ENCODE assay signal across 17 cellular contexts in the genomic region with DNA sequence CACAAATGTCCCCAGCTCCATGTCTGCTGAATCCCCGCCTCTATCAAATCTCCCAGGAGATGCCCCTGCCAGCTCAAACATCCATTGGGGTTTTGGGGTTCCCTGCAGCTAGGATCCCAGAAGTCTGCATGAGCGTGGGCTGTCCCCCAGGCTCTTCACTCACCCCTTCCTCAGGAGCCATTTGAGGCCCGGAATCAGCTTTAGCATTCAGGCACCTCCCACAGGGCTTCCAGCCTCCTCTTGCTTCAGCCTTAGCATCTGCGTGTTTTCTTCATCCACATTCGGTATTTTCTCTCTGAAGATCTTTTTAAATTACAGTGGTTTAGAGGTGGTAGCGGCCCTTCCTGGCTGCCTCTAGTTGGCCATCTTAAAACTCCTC.
DNase-seq lines count a peak whose midpoint lies in the region; ATAC-seq and TF ChIP-seq lines count a peak whose summit lies in the region.
"Had no signal": no experiment of that assay in that cellular context is flagged by ENCODE, and none has a peak within 500 bp of the region (broad histone marks: within the 10 kb centered on the region; RNA-seq: fewer than 3 reads in every experiment).

No MANE protein-coding gene starts in this region.

- WGBS in heart left ventricle, 4 donors = 66 to 80% (median 75%) methylated on average over 5 to 6 of the region's 6 CpGs

- H2AFZ ChIP-seq in GM23338 (peak overlapping the region; percentile 74; the same call in 1 of the 2 replicates), neural progenitor cell (replicated peaks) (peak overlapping the region; percentile 95)

- no peak overlapping the region for H3K27ac ChIP-seq in GM23338 (ENCODE audit: low read depth)
- H3K27ac ChIP-seq in neural progenitor cell = no peak overlapping the region
- no peak overlapping the region for H3K27ac ChIP-seq in heart left ventricle

- H3K4me3 ChIP-seq in GM23338 (no peak overlapping the region), neural progenitor cell (no peak overlapping the region), heart left ventricle (no peak overlapping the region)

- no peaks in the 10 kb centered on the region for H3K9me2 ChIP-seq in GM23338 (ENCODE audit: insufficient read depth)

- no peak overlapping the region for H3K9ac ChIP-seq in neural progenitor cell

- no peaks in the 10 kb centered on the region for H3K36me3 Mint-ChIP-seq in GM23338 (ENCODE audit: low read depth)
- H3K36me3 Mint-ChIP-seq in WTC11 = no peaks in the 10 kb centered on the region; the same call in 1 of the 2 replicates
- H3K36me3 Mint-ChIP-seq in neural progenitor cell = no peaks in the 10 kb centered on the region
- H3K36me3 Mint-ChIP-seq: CD4-positive, CD25-positive, alpha-beta regulatory T cell; CD8-positive, alpha-beta memory T cell had no signal

- peaks cover 23% of the 10 kb centered on the region for H3K9me3 Mint-ChIP-seq in GM23338
- H3K9me3 Mint-ChIP-seq in WTC11 = peaks cover 6% of the 10 kb centered on the region
- no peaks in the 10 kb centered on the region for H3K9me3 Mint-ChIP-seq in neural progenitor cell

- peak; percentile 26; the same call in 2 of the 3 replicates for ATAC-seq in GM23338
- ATAC-seq in WTC11 = peak; percentile 67
- ATAC-seq in GM18502 (IDR thresholded peaks at IDR 0.05; ENCODE audit: poor library complexity, unreplicated experiment) = no peak
- no peak for ATAC-seq in HG03457 (IDR thresholded peaks at IDR 0.05; ENCODE audit: unreplicated experiment)
- no peak for ATAC-seq in heart left ventricle

- peaks cover 3% of the 10 kb centered on the region for H3K27me3 Mint-ChIP-seq in GM23338 (ENCODE audit: insufficient read depth, low read depth, poor library complexity)
- H3K27me3 Mint-ChIP-seq in WTC11 (ENCODE audit: low read depth) = no peaks in the 10 kb centered on the region
- H3K27me3 Mint-ChIP-seq in neural progenitor cell (ENCODE audit: insufficient read depth, low read depth) = no peaks in the 10 kb centered on the region
- H3K27me3 Mint-ChIP-seq: CD4-positive, CD25-positive, alpha-beta regulatory T cell; CD8-positive, alpha-beta memory T cell had no signal

- TF ChIP-seq CTCF in GM23338 (conservative IDR thresholded peaks at IDR 0.05; ENCODE audit: low read depth in 2 of 2) (no peak), WTC11 (IDR thresholded peaks at IDR 0.05) (no peak), neural progenitor cell (IDR thresholded peaks at IDR 0.05) (no peak), heart left ventricle (IDR thresholded peaks at IDR 0.05) (no peak)

- no peaks in the 10 kb centered on the region for H3K9me3 ChIP-seq in neural progenitor cell (ENCODE audit: low read depth)
- no peaks in the 10 kb centered on the region for H3K9me3 ChIP-seq in heart left ventricle
- H3K9me3 ChIP-seq: BE2C had no signal

- no peaks in the 10 kb centered on the region for H3K79me2 ChIP-seq in GM23338 (replicated peaks; ENCODE audit: insufficient read depth)
- no peaks in the 10 kb centered on the region for H3K79me2 ChIP-seq in neural progenitor cell (ENCODE audit: low read depth)

- H3F3A ChIP-seq in GM23338 (replicated peaks; ENCODE audit: low read depth) (no peaks in the 10 kb centered on the region), neural progenitor cell (ENCODE audit: low read depth) (no peaks in the 10 kb centered on the region)

- H3K4me1 Mint-ChIP-seq in GM23338 = no peaks in the 10 kb centered on the region
- H3K4me1 Mint-ChIP-seq in WTC11 = no peaks in the 10 kb centered on the region
- peaks cover 3% of the 10 kb centered on the region for H3K4me1 Mint-ChIP-seq in neural progenitor cell
- H3K4me1 Mint-ChIP-seq: CD4-positive, CD25-positive, alpha-beta regulatory T cell; CD8-positive, alpha-beta memory T cell had no signal

- H3K4me2 ChIP-seq in GM23338 (no peak overlapping the region), neural progenitor cell (no peak overlapping the region)

- no peak overlapping the region for H3K4me3 Mint-ChIP-seq in GM23338
- H3K4me3 Mint-ChIP-seq in WTC11 = no peak overlapping the region
- no peak overlapping the region for H3K4me3 Mint-ChIP-seq in neural progenitor cell
- H3K4me3 Mint-ChIP-seq: CD4-positive, CD25-positive, alpha-beta regulatory T cell; CD8-positive, alpha-beta memory T cell; HFFc6 had no signal

- H4K20me1 ChIP-seq in GM23338 (replicated peaks; ENCODE audit: insufficient read depth) (no peaks in the 10 kb centered on the region), neural progenitor cell (ENCODE audit: low read depth) (no peaks in the 10 kb centered on the region)

- no peaks in the 10 kb centered on the region for H3K4me1 ChIP-seq in GM23338 (ENCODE audit: insufficient read depth)
- peaks cover 2% of the 10 kb centered on the region for H3K4me1 ChIP-seq in neural progenitor cell
- H3K4me1 ChIP-seq in heart left ventricle = no peaks in the 10 kb centered on the region
- H3K4me1 ChIP-seq: BE2C had no signal

- POLR2A ChIA-PET in WTC11 (lab: Charles Lee) = no interaction called here

- H3K36me3 ChIP-seq in GM23338 (ENCODE audit: insufficient read depth) (no peaks in the 10 kb centered on the region), neural progenitor cell (no peaks in the 10 kb centered on the region), heart left ventricle (no peaks in the 10 kb centered on the region)
- H3K36me3 ChIP-seq: BE2C had no signal

- H3K27ac Mint-ChIP-seq in GM23338 (no peak overlapping the region), WTC11 (no peak overlapping the region), neural progenitor cell (no peak overlapping the region)
- H3K27ac Mint-ChIP-seq: CD4-positive, CD25-positive, alpha-beta regulatory T cell; CD8-positive, alpha-beta memory T cell; HFFc6 had no signal

- DNase-seq in GM23338 (ENCODE audit: low spot score) (no peak), WTC11 (ENCODE audit: low spot score) (peak; percentile 10), neural progenitor cell (ENCODE audit: low spot score) (peak; percentile 7), SKM-1 treated with dmso at 0.1 percent for 144 hours (lab: John Stamatoyannopoulos, UW; ENCODE audit: unreplicated experiment) (no peak), heart left ventricle (no peak)
- DNase-seq: ACHN; C1 segment of cervical spinal cord; CD4-positive, CD25-positive, alpha-beta regulatory T cell; CD8-positive, alpha-beta memory T cell; COR-L47; GDM1; HCEC 1CT; HFFc6; KG1 had no signal

- no peak for TF ChIP-seq POLR2A in heart left ventricle (IDR thresholded peaks at IDR 0.05)

- intact Hi-C loops in heart left ventricle (cut with DNase I) = no loop called here

- CTCF ChIA-PET in WTC11 (lab: Charles Lee) = no interaction called here

- H3K27me3 ChIP-seq in GM23338 (ENCODE audit: insufficient read depth) = no peaks in the 10 kb centered on the region
- no peaks in the 10 kb centered on the region for H3K27me3 ChIP-seq in neural progenitor cell
- H3K27me3 ChIP-seq in heart left ventricle = no peaks in the 10 kb centered on the region
- H3K27me3 ChIP-seq: BE2C had no signal

TF ChIP-seq in GM23338, 12 proteins besides CTCF, POLR2A, EP300 and RAD21:
- no peak for TF ChIP-seq STAT1 (IDR thresholded peaks at IDR 0.05; ENCODE audit: unreplicated experiment)
TF ChIP-seq in GM23338: peak in this region for 0.

TF ChIP-seq in WTC11, 78 proteins besides CTCF, POLR2A, EP300 and RAD21:
- TF ChIP-seq OVOL2 (CRISPR knock-in tag; IDR thresholded peaks at IDR 0.05; ENCODE audit: borderline replicate concordance) (no peak), TP53 (CRISPR knock-in tag; IDR thresholded peaks at IDR 0.05) (no peak), GABPB1 (CRISPR knock-in tag; IDR thresholded peaks at IDR 0.05) (no peak)
- TF ChIP-seq, protein P1, sequence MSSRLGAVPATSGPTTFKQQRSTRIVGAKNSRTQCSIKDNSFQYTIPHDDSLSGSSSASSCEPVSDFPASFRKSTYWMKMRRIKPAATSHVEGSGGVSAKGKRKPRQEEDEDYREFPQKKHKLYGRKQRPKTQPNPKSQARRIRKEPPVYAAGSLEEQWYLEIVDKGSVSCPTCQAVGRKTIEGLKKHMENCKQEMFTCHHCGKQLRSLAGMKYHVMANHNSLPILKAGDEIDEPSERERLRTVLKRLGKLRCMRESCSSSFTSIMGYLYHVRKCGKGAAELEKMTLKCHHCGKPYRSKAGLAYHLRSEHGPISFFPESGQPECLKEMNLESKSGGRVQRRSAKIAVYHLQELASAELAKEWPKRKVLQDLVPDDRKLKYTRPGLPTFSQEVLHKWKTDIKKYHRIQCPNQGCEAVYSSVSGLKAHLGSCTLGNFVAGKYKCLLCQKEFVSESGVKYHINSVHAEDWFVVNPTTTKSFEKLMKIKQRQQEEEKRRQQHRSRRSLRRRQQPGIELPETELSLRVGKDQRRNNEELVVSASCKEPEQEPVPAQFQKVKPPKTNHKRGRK (CRISPR knock-in tag; IDR thresholded peaks at IDR 0.05; ENCODE audit: borderline replicate concordance) = no peak

Comparison
In these comparisons a context has a peak if more than half of its experiments do, and no peak if none do; other contexts are left out.
1. ATAC-seq: peak in GM23338 (single experiment) and WTC11 (single experiment); none in GM18502 (single experiment), HG03457 (single experiment) and heart left ventricle (0 of 4).
2. DNase-seq: peak in WTC11 (single experiment) and neural progenitor cell (single experiment); none in GM23338 (single experiment), SKM-1 treated with dmso at 0.1 percent for 144 hours (single experiment) and heart left ventricle (0 of 5).